ENCODE assay signal across 8 cellular contexts in genomic region chr15:65916664-65917406, GRCh38. TPM values are rescaled to one million over a fixed set of nuclear protein-coding genes. Genes with fewer than 3 reads are reported as not detected.
DNase-seq lines count a peak whose midpoint lies in the region; ATAC-seq and TF ChIP-seq lines count a peak whose summit lies in the region.

No MANE protein-coding gene starts in this region.

- no peaks in the 10 kb centered on the region for H3K36me3 Mint-ChIP-seq in activated CD8-positive, alpha-beta memory T cell treated with anti-CD3 and anti-CD28 coated beads, Interleukin-2, amount 10 ng/mL, durations not matched to agents 7 days and 5 days
- H3K36me3 Mint-ChIP-seq in GM23338 (ENCODE audit: low read depth) (no peaks in the 10 kb centered on the region), progenitor cell of endocrine pancreas (ENCODE audit: insufficient read depth) (no peaks in the 10 kb centered on the region)
- peaks cover 4% of the 10 kb centered on the region for H3K36me3 Mint-ChIP-seq in activated T-helper 2 cell treated with anti-CD3 and anti-CD28 coated beads, Interferon-gamma antibody, Interleukin-2, Interleukin-4, amounts not matched to agents 10 μg/mL and 5 μg/mL and 100 μg/mL, durations not matched to agents 14 hours and 24 hours and 36 hours (ENCODE audit: low read depth)

- no peak overlapping the region for H3K4me2 ChIP-seq in GM23338

- H3K27ac ChIP-seq in GM23338 (ENCODE audit: low read depth) = no peak overlapping the region

- H3K4me3 ChIP-seq in GM23338 = no peak overlapping the region

- H3F3A ChIP-seq in GM23338 (replicated peaks; ENCODE audit: low read depth) = no peaks in the 10 kb centered on the region

- H3K27me3 Mint-ChIP-seq in activated CD8-positive, alpha-beta memory T cell treated with anti-CD3 and anti-CD28 coated beads, Interleukin-2, amount 10 ng/mL, durations not matched to agents 7 days and 5 days = no peaks in the 10 kb centered on the region
- H3K27me3 Mint-ChIP-seq in GM23338 (ENCODE audit: insufficient read depth, low read depth, poor library complexity) = no peaks in the 10 kb centered on the region
- H3K27me3 Mint-ChIP-seq in activated T-helper 2 cell treated with anti-CD3 and anti-CD28 coated beads, Interferon-gamma antibody, Interleukin-2, Interleukin-4, amounts not matched to agents 10 μg/mL and 5 μg/mL and 100 μg/mL, durations not matched to agents 14 hours and 24 hours and 36 hours (ENCODE audit: low read depth) = no peaks in the 10 kb centered on the region
- no peaks in the 10 kb centered on the region for H3K27me3 Mint-ChIP-seq in progenitor cell of endocrine pancreas

- H3K79me2 ChIP-seq in GM23338 (replicated peaks; ENCODE audit: insufficient read depth) = no peaks in the 10 kb centered on the region

- no peaks in the 10 kb centered on the region for H3K27me3 ChIP-seq in GM23338 (ENCODE audit: insufficient read depth)

- H3K4me3 Mint-ChIP-seq in activated CD8-positive, alpha-beta memory T cell treated with anti-CD3 and anti-CD28 coated beads, Interleukin-2, amount 10 ng/mL, durations not matched to agents 7 days and 5 days = no peak overlapping the region
- H3K4me3 Mint-ChIP-seq in GM23338 (no peak overlapping the region), progenitor cell of endocrine pancreas (ENCODE audit: low read depth) (no peak overlapping the region)
- H3K4me3 Mint-ChIP-seq in activated T-helper 2 cell treated with anti-CD3 and anti-CD28 coated beads, Interferon-gamma antibody, Interleukin-2, Interleukin-4, amounts not matched to agents 10 μg/mL and 5 μg/mL and 100 μg/mL, durations not matched to agents 14 hours and 24 hours and 36 hours (ENCODE audit: low read depth) = no peak overlapping the region

- no peaks in the 10 kb centered on the region for H4K20me1 ChIP-seq in GM23338 (replicated peaks; ENCODE audit: insufficient read depth)

- ATAC-seq in activated CD8-positive, alpha-beta memory T cell treated with anti-CD3 and anti-CD28 coated beads, Interleukin-2, amount 10 ng/mL, durations not matched to agents 7 days and 5 days = peak; percentile 48
- ATAC-seq in GM23338 (peak; percentile 98), Right ventricle myocardium superior (ENCODE audit: poor library complexity) (peak; percentile 92)

- intact Hi-C loops in activated T-helper 2 cell treated with anti-CD3 and anti-CD28 coated beads, Interferon-gamma antibody, Interleukin-2, Interleukin-4, amounts not matched to agents 10 μg/mL and 5 μg/mL and 100 μg/mL, durations not matched to agents 14 hours and 24 hours and 36 hours (cut with micrococcal nuclease) = loop anchor here (1.0 kb wide), 1 partner anchor 30 kb away; no protein-coding TSS in a partner anchor
- intact Hi-C loops in Right ventricle myocardium superior (cut with DNase I) = loop anchor here (5.0 kb wide), 1 partner anchor 375 kb away; the partner anchor contains the start of gene DIS3L

- H3K9me2 ChIP-seq in GM23338 (ENCODE audit: insufficient read depth) = no peaks in the 10 kb centered on the region

- CTCF ChIA-PET in activated CD8-positive, alpha-beta memory T cell treated with anti-CD3 and anti-CD28 coated beads, Interleukin-2, amount 10 ng/mL, durations not matched to agents 7 days and 5 days (lab: Charles Lee) = no interaction called here

- H3K36me3 ChIP-seq in GM23338 (ENCODE audit: insufficient read depth) = no peaks in the 10 kb centered on the region

- TF ChIP-seq CTCF in GM23338 (conservative IDR thresholded peaks at IDR 0.05; ENCODE audit: low read depth in 2 of 2) (peak; percentile 65 to 94), progenitor cell of endocrine pancreas (IDR thresholded peaks at IDR 0.05; ENCODE audit: unreplicated experiment) (peak; percentile 73)

- H3K4me1 ChIP-seq in GM23338 (ENCODE audit: insufficient read depth) = no peaks in the 10 kb centered on the region

- no peak overlapping the region for H2AFZ ChIP-seq in GM23338

- DNase-seq in activated CD8-positive, alpha-beta memory T cell treated with anti-CD3 and anti-CD28 coated beads, Interleukin-2, amount 10 ng/mL, durations not matched to agents 7 days and 5 days = peak; percentile 57
- no peak for DNase-seq in activated CD8-positive, alpha-beta memory T cell treated with anti-CD3 and anti-CD28 coated beads for 24 hours
- DNase-seq in GM23338 (ENCODE audit: low spot score) (peak; percentile 88), M059J (ENCODE audit: low read depth) (peak; percentile 50), Right ventricle myocardium superior (peak; percentile 72), progenitor cell of endocrine pancreas (ENCODE audit: low spot score, unreplicated experiment) (peak; percentile 54)
- peak; percentile 14 for DNase-seq in activated T-helper 2 cell treated with anti-CD3 and anti-CD28 coated beads, Interferon-gamma antibody, Interleukin-2, Interleukin-4, amounts not matched to agents 10 μg/mL and 5 μg/mL and 100 μg/mL, durations not matched to agents 14 hours and 24 hours and 36 hours (ENCODE audit: low spot score)
- DNase-seq in effector CD8-positive, alpha-beta T cell (lab: John Stamatoyannopoulos, UW) = no peak

- H3K27ac Mint-ChIP-seq in activated CD8-positive, alpha-beta memory T cell treated with anti-CD3 and anti-CD28 coated beads, Interleukin-2, amount 10 ng/mL, durations not matched to agents 7 days and 5 days = no peak overlapping the region
- no peak overlapping the region for H3K27ac Mint-ChIP-seq in GM23338
- H3K27ac Mint-ChIP-seq in activated T-helper 2 cell treated with anti-CD3 and anti-CD28 coated beads, Interferon-gamma antibody, Interleukin-2, Interleukin-4, amounts not matched to agents 10 μg/mL and 5 μg/mL and 100 μg/mL, durations not matched to agents 14 hours and 24 hours and 36 hours = peak overlapping the region; percentile 42
- H3K27ac Mint-ChIP-seq in progenitor cell of endocrine pancreas = no peak overlapping the region

- H3K4me1 Mint-ChIP-seq in activated CD8-positive, alpha-beta memory T cell treated with anti-CD3 and anti-CD28 coated beads, Interleukin-2, amount 10 ng/mL, durations not matched to agents 7 days and 5 days = peaks cover 33% of the 10 kb centered on the region
- peaks cover 19% of the 10 kb centered on the region; the same call in 2 of the 3 replicates for H3K4me1 Mint-ChIP-seq in GM23338
- peaks cover 20% of the 10 kb centered on the region for H3K4me1 Mint-ChIP-seq in activated T-helper 2 cell treated with anti-CD3 and anti-CD28 coated beads, Interferon-gamma antibody, Interleukin-2, Interleukin-4, amounts not matched to agents 10 μg/mL and 5 μg/mL and 100 μg/mL, durations not matched to agents 14 hours and 24 hours and 36 hours (ENCODE audit: low read depth)
- peaks cover 4% of the 10 kb centered on the region for H3K4me1 Mint-ChIP-seq in progenitor cell of endocrine pancreas (ENCODE audit: low read depth)

- H3K9me3 Mint-ChIP-seq in activated CD8-positive, alpha-beta memory T cell treated with anti-CD3 and anti-CD28 coated beads, Interleukin-2, amount 10 ng/mL, durations not matched to agents 7 days and 5 days (ENCODE audit: low read depth) = no peaks in the 10 kb centered on the region
- no peaks in the 10 kb centered on the region for H3K9me3 Mint-ChIP-seq in GM23338
- no peaks in the 10 kb centered on the region for H3K9me3 Mint-ChIP-seq in activated T-helper 2 cell treated with anti-CD3 and anti-CD28 coated beads, Interferon-gamma antibody, Interleukin-2, Interleukin-4, amounts not matched to agents 10 μg/mL and 5 μg/mL and 100 μg/mL, durations not matched to agents 14 hours and 24 hours and 36 hours
- no peaks in the 10 kb centered on the region for H3K9me3 Mint-ChIP-seq in progenitor cell of endocrine pancreas (ENCODE audit: low read depth)

TF ChIP-seq in GM23338, 12 proteins besides CTCF, POLR2A, EP300 and RAD21 (continues in another document):
- TF ChIP-seq CREB1 (CRISPR knock-in tag; IDR thresholded peaks at IDR 0.05; ENCODE audit: low read depth) (no peak), NANOG (IDR thresholded peaks at IDR 0.05; ENCODE audit: borderline replicate concordance) (no peak), JUNB (IDR thresholded peaks at IDR 0.05; ENCODE audit: unreplicated experiment) (no peak), ZNF331 (CRISPR knock-in tag; IDR thresholded peaks at IDR 0.05; ENCODE audit: low read depth) (no peak), POLR2AphosphoS5 (IDR thresholded peaks at IDR 0.05; ENCODE audit: low read depth) (no peak)

RNA-seq across cellular contexts. Expression of gene RAB11A, which starts 47.5 kb away (rescaled TPM):
- 100 to 1,000 TPM; 139 to 183 TPM for total RNA-seq in activated CD8-positive, alpha-beta memory T cell treated with anti-CD3 and anti-CD28 coated beads, Interleukin-2, amount 10 ng/mL, durations not matched to agents 7 days and 5 days
- total RNA-seq in GM23338 (2014; rRNA removed; shearing (Covaris generic)) = 239 and 251 TPM in 2 replicates
- polyA plus RNA-seq in GM23338 (2016; fragmentation: Nextera tagmentation; extraction: Ambion mirVana) = 327 and 369 TPM in 2 replicates
- total RNA-seq in M059J (2014; rRNA removed; shearing (Covaris generic)) = 304 and 386 TPM in 2 replicates
- total RNA-seq in activated T-helper 2 cell treated with anti-CD3 and anti-CD28 coated beads, Interferon-gamma antibody, Interleukin-2, Interleukin-4, amounts not matched to agents 10 μg/mL and 5 μg/mL and 100 μg/mL, durations not matched to agents 14 hours and 24 hours and 36 hours = 153 and 155 TPM in 2 replicates
- total RNA-seq in Right ventricle myocardium superior (142 TPM), progenitor cell of endocrine pancreas (220 and 234 TPM in 2 replicates)

Comparison
In these comparisons a context has a peak if more than half of its experiments do, and no peak if none do; other contexts are left out.
1. DNase-seq: peak in activated CD8-positive, alpha-beta memory T cell treated with anti-CD3 and anti-CD28 coated beads, Interleukin-2, amount 10 ng/mL, durations not matched to agents 7 days and 5 days (single experiment), GM23338 (single experiment), M059J (single experiment), activated T-helper 2 cell treated with anti-CD3 and anti-CD28 coated beads, Interferon-gamma antibody, Interleukin-2, Interleukin-4, amounts not matched to agents 10 μg/mL and 5 μg/mL and 100 μg/mL, durations not matched to agents 14 hours and 24 hours and 36 hours (single experiment), Right ventricle myocardium superior (single experiment) and progenitor cell of endocrine pancreas (single experiment); none in activated CD8-positive, alpha-beta memory T cell treated with anti-CD3 and anti-CD28 coated beads for 24 hours (single experiment) and effector CD8-positive, alpha-beta T cell (single experiment).
2. ATAC-seq: peak in every context shown above with its lines; median percentile 98 in GM23338; 92 in Right ventricle myocardium superior; 48 in activated CD8-positive, alpha-beta memory T cell treated with anti-CD3 and anti-CD28 coated beads, Interleukin-2, amount 10 ng/mL, durations not matched to agents 7 days and 5 days.